ENCODE assay signal across 1 cellular context in genomic region chr20:13784893-13785715, GRCh38.
TF ChIP-seq lines count a peak whose summit lies in the region.

TSS of gene ESF1 (minus strand) at chr20:13784919. CDS start at chr20:13783140, 1,779 bp downstream.
TSS of gene NDUFAF5 (plus strand) at chr20:13785028. CDS start at chr20:13785069, 41 bp downstream.

TF ChIP-seq in HepG2, 621 proteins besides CTCF, POLR2A, EP300 and RAD21 (continued from another document and continues in another):
- TF ChIP-seq KIAA2018 (CRISPR knock-in tag; IDR thresholded peaks at IDR 0.05; ENCODE audit: borderline replicate concordance), result peak; percentile 88
- peak; percentile 61; the same call in 1 of the 2 replicates for TF ChIP-seq SAFB2 (CRISPR knock-in tag; IDR thresholded peaks at IDR 0.05; ENCODE audit: borderline replicate concordance, low read depth)
- peak; percentile 75 for TF ChIP-seq ZNF740 (CRISPR knock-in tag; IDR thresholded peaks at IDR 0.05)
- TF ChIP-seq FOXP4 (CRISPR knock-in tag; IDR thresholded peaks at IDR 0.05), result peak; percentile 81
- TF ChIP-seq TFDP1 (CRISPR knock-in tag; IDR thresholded peaks at IDR 0.05; ENCODE audit: borderline replicate concordance), result peak; percentile 97
- TF ChIP-seq TBL1XR1 (IDR thresholded peaks at IDR 0.05; ENCODE audit: borderline replicate concordance, low read length, partially characterized antibody), result peak; percentile 76
- TF ChIP-seq SATB2 (CRISPR knock-in tag; IDR thresholded peaks at IDR 0.05), result peak; percentile 77
- TF ChIP-seq PREB (CRISPR knock-in tag; IDR thresholded peaks at IDR 0.05), result peak; percentile 70; the same call in 1 of the 2 replicates
- TF ChIP-seq ZNF160 (CRISPR knock-in tag; IDR thresholded peaks at IDR 0.05), result peak; percentile 92
- peak; percentile 85 for TF ChIP-seq ZNF607 (CRISPR knock-in tag; IDR thresholded peaks at IDR 0.05; ENCODE audit: borderline replicate concordance)
- TF ChIP-seq KLF6 (CRISPR knock-in tag; IDR thresholded peaks at IDR 0.05), result peak; percentile 99
- peak; percentile 99 for TF ChIP-seq TFE3 (CRISPR knock-in tag; IDR thresholded peaks at IDR 0.05)
- TF ChIP-seq CC2D1A (CRISPR knock-in tag; IDR thresholded peaks at IDR 0.05), result peak; percentile 13; the same call in 1 of the 2 replicates
- TF ChIP-seq ZBTB34 (CRISPR knock-in tag; IDR thresholded peaks at IDR 0.05), result 0 out of 2 replicates have a peak, but pooled peaks have one; percentile 13
- TF ChIP-seq PRDM15 (CRISPR knock-in tag; IDR thresholded peaks at IDR 0.05), result peak; percentile 56
- 0 out of 2 replicates have a peak, but pooled peaks have one; percentile 91 for TF ChIP-seq ZNF513 (CRISPR knock-in tag; conservative IDR thresholded peaks at IDR 0.05)
- no peak for TF ChIP-seq SYNCRIP (IDR thresholded peaks at IDR 0.05; ENCODE audit: insufficient read depth, low read depth, low read length)
- TF ChIP-seq ADNP (CRISPR knock-in tag; IDR thresholded peaks at IDR 0.05), result no peak; the same call in 1 of the 2 replicates
- peak; percentile 100 for TF ChIP-seq SPEN (CRISPR knock-in tag; IDR thresholded peaks at IDR 0.05; ENCODE audit: low read depth)
- peak; percentile 81 for TF ChIP-seq HMG20A (CRISPR knock-in tag; IDR thresholded peaks at IDR 0.05; ENCODE audit: borderline replicate concordance)
- peak; percentile 96; the same call in 1 of the 2 replicates for TF ChIP-seq DNMT1 (CRISPR knock-in tag; IDR thresholded peaks at IDR 0.05)
- no peak for TF ChIP-seq ZNF460 (CRISPR knock-in tag; IDR thresholded peaks at IDR 0.05; ENCODE audit: borderline replicate concordance)
- peak; percentile 95; the same call in 1 of the 2 replicates for TF ChIP-seq WIZ (CRISPR knock-in tag; IDR thresholded peaks at IDR 0.05)
- TF ChIP-seq MAFG (CRISPR knock-in tag; IDR thresholded peaks at IDR 0.05), result no peak
- peak; percentile 93 for TF ChIP-seq ATF2 (CRISPR knock-in tag; IDR thresholded peaks at IDR 0.05)
- 0 out of 2 replicates have a peak, but pooled peaks have one; percentile 86 for TF ChIP-seq ZNF253 (CRISPR knock-in tag; IDR thresholded peaks at IDR 0.05; ENCODE audit: borderline replicate concordance)
- TF ChIP-seq MED13 (CRISPR knock-in tag; IDR thresholded peaks at IDR 0.05), result peak; percentile 81
